23 cellular contexts compared by ENCODE assay signal in the genomic region with DNA sequence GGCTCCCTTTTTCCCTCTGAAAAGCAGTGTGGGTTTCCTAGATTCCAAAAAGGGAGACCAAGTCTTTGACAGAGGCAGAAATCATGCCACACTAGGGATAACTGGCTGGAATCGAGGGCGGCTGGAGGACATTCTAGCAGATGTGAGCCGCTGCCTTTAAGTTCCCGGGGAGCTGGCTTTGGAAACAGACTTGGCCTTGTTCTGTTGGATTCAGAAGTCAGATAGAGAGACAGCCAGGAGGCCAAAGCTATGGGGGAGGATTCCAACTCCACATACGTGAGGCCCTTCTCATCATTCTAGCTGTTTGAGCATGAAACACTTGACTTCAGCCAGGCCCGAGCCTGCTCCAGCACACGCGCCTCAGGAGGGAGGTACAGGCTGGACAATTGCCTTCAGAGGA.
A peak's percentile ranks its signal among the peaks of the same experiment; 100 is the strongest.
DNase-seq lines count a peak whose midpoint lies in the region; ATAC-seq and TF ChIP-seq lines count a peak whose summit lies in the region.
"Had no signal": no experiment of that assay in that cellular context is flagged by ENCODE, and none has a peak within 500 bp of the region (broad histone marks: within the 10 kb centered on the region; RNA-seq: fewer than 3 reads in every experiment).

No MANE protein-coding gene starts in this region.

- in situ Hi-C loops in SK-MEL-5 (cut with HindIII; ENCODE audit: low pct_unique_long_range_greater_than_20kb, low sequenced_read_pairs), result no loop called here

- DNase-seq in SK-MEL-5 (ENCODE audit: low read depth, low spot score) (peak; percentile 28), globus pallidus (ENCODE audit: low spot score) (peak; percentile 4), midbrain (lab: John Stamatoyannopoulos, UW) (peak; percentile 3), GM10248 (ENCODE audit: extremely low spot score) (no peak), NOMO-1 treated with dmso at 0.1 percent for 144 hours (lab: John Stamatoyannopoulos, UW; ENCODE audit: unreplicated experiment) (no peak), NCI-H187 (lab: John Stamatoyannopoulos, UW) (no peak)
- DNase-seq: CD4-positive, alpha-beta T cell; H9; Kasumi-1; NCI-H1105; NCI-H1436 treated with DMSO at 0.1 percent for 48 hours; NCI-H1930; NCI-H2107; NCI-H524 treated with DMSO at 0.1 percent for 48 hours; NCI-H774; PC-9; SHP77 had no signal

- POLR2A ChIA-PET in GM10248 (lab: Yijun Ruan, JAX), result no interaction called here

- H3K27ac ChIP-seq in rectal smooth muscle tissue (ENCODE audit: low read depth, low read length), result peak overlapping the region; percentile 44
- H3K27ac ChIP-seq: BLaER1, PC-9 had no signal

- CTCF ChIA-PET in GM10248 (lab: Yijun Ruan, JAX), result no interaction called here

- TF ChIP-seq CTCF in GM10248 (IDR thresholded peaks at IDR 0.05; ENCODE audit: control extremely low read depth, extremely low read depth, low read depth, missing control alignments), result no peak

- peaks cover 2% of the 10 kb centered on the region for H3K27me3 ChIP-seq in rectal smooth muscle tissue (ENCODE audit: control insufficient read depth, insufficient read depth, low read length)
- H3K27me3 ChIP-seq: BLaER1 had no signal

- H3K9ac ChIP-seq in rectal smooth muscle tissue (ENCODE audit: low read length), result no peak overlapping the region
- H3K9ac ChIP-seq: BLaER1 had no signal

- no peaks in the 10 kb centered on the region for H3K36me3 ChIP-seq in rectal smooth muscle tissue (ENCODE audit: control insufficient read depth, insufficient read depth, low read length)
- H3K36me3 ChIP-seq: BLaER1 had no signal

- no peak overlapping the region for H3K4me3 ChIP-seq in rectal smooth muscle tissue (ENCODE audit: low read length)
- H3K4me3 ChIP-seq: BLaER1, GM23338, K562, PC-9 had no signal

- peaks cover 17% of the 10 kb centered on the region for H3K4me1 ChIP-seq in rectal smooth muscle tissue (ENCODE audit: control insufficient read depth, insufficient read depth, low read length)
- H3K4me1 ChIP-seq: BLaER1 had no signal

- no peak for ATAC-seq in GM21717 (IDR thresholded peaks at IDR 0.05; ENCODE audit: unreplicated experiment)
- ATAC-seq: GM23338, HepG2, K562 had no signal

Comparison
In these comparisons a context has a peak if more than half of its experiments do, and no peak if none do; other contexts are left out.
1. DNase-seq: peak in SK-MEL-5 (single experiment), globus pallidus (single experiment) and midbrain (single experiment); none in GM10248 (single experiment), NOMO-1 treated with dmso at 0.1 percent for 144 hours (single experiment) and NCI-H187 (0 of 2).